ENCODE assay signal across 1 cellular context in the genomic region with DNA sequence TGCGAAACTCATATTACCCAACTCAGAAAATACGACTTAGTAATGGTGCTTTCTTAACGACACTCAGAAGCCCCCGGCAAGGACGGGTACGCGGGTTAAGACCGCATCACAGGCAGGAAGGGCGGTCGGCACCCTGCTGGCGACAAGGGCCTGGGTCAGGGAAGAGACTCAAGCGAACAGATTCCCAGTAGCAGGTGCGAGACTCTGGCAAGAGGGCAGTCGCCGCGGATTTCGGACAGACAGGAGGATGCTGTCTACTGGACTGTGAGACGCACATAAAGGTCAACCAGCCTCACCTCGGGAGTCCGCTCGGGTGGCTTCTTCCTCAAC.
TF ChIP-seq lines count a peak whose summit lies in the region.

No MANE protein-coding gene starts in this region.

TF ChIP-seq in HEK293, 187 proteins besides CTCF, POLR2A, EP300 and RAD21 (continued from another document):
- TF ChIP-seq, protein P1, sequence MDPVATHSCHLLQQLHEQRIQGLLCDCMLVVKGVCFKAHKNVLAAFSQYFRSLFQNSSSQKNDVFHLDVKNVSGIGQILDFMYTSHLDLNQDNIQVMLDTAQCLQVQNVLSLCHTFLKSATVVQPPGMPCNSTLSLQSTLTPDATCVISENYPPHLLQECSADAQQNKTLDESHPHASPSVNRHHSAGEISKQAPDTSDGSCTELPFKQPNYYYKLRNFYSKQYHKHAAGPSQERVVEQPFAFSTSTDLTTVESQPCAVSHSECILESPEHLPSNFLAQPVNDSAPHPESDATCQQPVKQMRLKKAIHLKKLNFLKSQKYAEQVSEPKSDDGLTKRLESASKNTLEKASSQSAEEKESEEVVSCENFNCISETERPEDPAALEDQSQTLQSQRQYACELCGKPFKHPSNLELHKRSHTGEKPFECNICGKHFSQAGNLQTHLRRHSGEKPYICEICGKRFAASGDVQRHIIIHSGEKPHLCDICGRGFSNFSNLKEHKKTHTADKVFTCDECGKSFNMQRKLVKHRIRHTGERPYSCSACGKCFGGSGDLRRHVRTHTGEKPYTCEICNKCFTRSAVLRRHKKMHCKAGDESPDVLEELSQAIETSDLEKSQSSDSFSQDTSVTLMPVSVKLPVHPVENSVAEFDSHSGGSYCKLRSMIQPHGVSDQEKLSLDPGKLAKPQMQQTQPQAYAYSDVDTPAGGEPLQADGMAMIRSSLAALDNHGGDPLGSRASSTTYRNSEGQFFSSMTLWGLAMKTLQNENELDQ (tag by site-specific recombination; IDR thresholded peaks at IDR 0.05; ENCODE audit: low read depth) = no peak
- TF ChIP-seq, protein P2, sequence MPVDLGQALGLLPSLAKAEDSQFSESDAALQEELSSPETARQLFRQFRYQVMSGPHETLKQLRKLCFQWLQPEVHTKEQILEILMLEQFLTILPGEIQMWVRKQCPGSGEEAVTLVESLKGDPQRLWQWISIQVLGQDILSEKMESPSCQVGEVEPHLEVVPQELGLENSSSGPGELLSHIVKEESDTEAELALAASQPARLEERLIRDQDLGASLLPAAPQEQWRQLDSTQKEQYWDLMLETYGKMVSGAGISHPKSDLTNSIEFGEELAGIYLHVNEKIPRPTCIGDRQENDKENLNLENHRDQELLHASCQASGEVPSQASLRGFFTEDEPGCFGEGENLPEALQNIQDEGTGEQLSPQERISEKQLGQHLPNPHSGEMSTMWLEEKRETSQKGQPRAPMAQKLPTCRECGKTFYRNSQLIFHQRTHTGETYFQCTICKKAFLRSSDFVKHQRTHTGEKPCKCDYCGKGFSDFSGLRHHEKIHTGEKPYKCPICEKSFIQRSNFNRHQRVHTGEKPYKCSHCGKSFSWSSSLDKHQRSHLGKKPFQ (tag by site-specific recombination; IDR thresholded peaks at IDR 0.05) = 0 out of 2 replicates have a peak, but pooled peaks have one; percentile 37
- TF ChIP-seq OSR2 (tag by site-specific recombination; IDR thresholded peaks at IDR 0.05) (peak; percentile 48; the same call in 1 of the 2 replicates), GLIS2 (tag by site-specific recombination; IDR thresholded peaks at IDR 0.05) (no peak), ZSCAN23 (tag by site-specific recombination; IDR thresholded peaks at IDR 0.05) (no peak), ZSCAN16 (tag by site-specific recombination; IDR thresholded peaks at IDR 0.05) (no peak), ZNF658 (tag by site-specific recombination; IDR thresholded peaks at IDR 0.05) (no peak), KLF7 (tag by site-specific recombination; IDR thresholded peaks at IDR 0.05; ENCODE audit: borderline replicate concordance) (no peak), ZNF76 (tag by site-specific recombination; IDR thresholded peaks at IDR 0.05; ENCODE audit: borderline replicate concordance, low read depth) (no peak; the same call in 1 of the 2 replicates), OVOL3 (tag by site-specific recombination; IDR thresholded peaks at IDR 0.05) (no peak), KLF10 (tag by site-specific recombination; IDR thresholded peaks at IDR 0.05) (no peak)
